In genomic region chr10:122980209-122981065, GRCh38 we compare ENCODE assay signal across 8 cellular contexts. TPM values are rescaled to one million over a fixed set of nuclear protein-coding genes. Genes with fewer than 3 reads are reported as not detected.
DNase-seq lines count a peak whose midpoint lies in the region; ATAC-seq and TF ChIP-seq lines count a peak whose summit lies in the region.

Gene PSTK (plus strand): TSS chr10:122980401. CDS start chr10:122980480, 79 bp downstream.

- no peaks in the 10 kb centered on the region for H3K4me1 ChIP-seq in BE2C

- ATAC-seq in HG03432 (IDR thresholded peaks at IDR 0.05; ENCODE audit: unreplicated experiment): peak; percentile 97

- TF ChIP-seq POLR2A in GM19193 (IDR thresholded peaks at IDR 0.05; ENCODE audit: extremely low read depth, insufficient read depth, insufficient read length): peak; percentile 87

- TF ChIP-seq CTCF in BE2C (IDR thresholded peaks at IDR 0.05; ENCODE audit: low read depth, low read length) (peak; percentile 80), kidney epithelial cell (IDR thresholded peaks at IDR 0.05; ENCODE audit: insufficient read depth, low read length, poor library complexity, severe bottlenecking) (peak; percentile 97)

- H3K27me3 ChIP-seq in BE2C (no peaks in the 10 kb centered on the region), kidney epithelial cell (ENCODE audit: control insufficient read depth, insufficient read depth, low read length) (no peaks in the 10 kb centered on the region)

- H3K4me3 ChIP-seq in BE2C (ENCODE audit: low read depth, low read length) (peak within 1 kb of the TSS; percentile 72), kidney epithelial cell (ENCODE audit: low read depth, low read length) (peak within 1 kb of the TSS; percentile 67)

- no peaks in the 10 kb centered on the region for H3K9me3 ChIP-seq in BE2C

- DNase-seq in BE2C (peak; percentile 90), NCI-H446 treated with DMSO at 0.1 percent for 48 hours (lab: John Stamatoyannopoulos, UW) (peak; percentile 71), cerebellum (ENCODE audit: low spot score) (peak; percentile 96), kidney epithelial cell (ENCODE audit: low read depth) (peak; percentile 54)
- peak; percentile 79 for DNase-seq in activated CD4-positive, alpha-beta T cell treated with anti-CD3 and anti-CD28 coated beads for 1 hour
- DNase-seq in stimulated activated CD4-positive, alpha-beta T cell treated with anti-CD3 and anti-CD28 coated beads, Interleukin-15, amount 100 ng/mL, for 24 hours: peak; percentile 92

- H3K36me3 ChIP-seq in BE2C (no peaks in the 10 kb centered on the region; the same call in 1 of the 2 replicates), kidney epithelial cell (ENCODE audit: control insufficient read depth, insufficient read depth, low read length) (no peaks in the 10 kb centered on the region)

RNA-seq across cellular contexts. Expression of gene PSTK, which starts in this region (rescaled TPM):
- 14.9 TPM for polyA plus RNA-seq in BE2C (2012; ENCODE audit: insufficient read depth, insufficient read length, low read depth)
- total RNA-seq in cerebellum: 8.4 TPM
- 6.0 and 11.4 TPM in 2 replicates for total RNA-seq in kidney epithelial cell

Comparison
In these comparisons a context has a peak if more than half of its experiments do, and no peak if none do; other contexts are left out.
1. Peak in every context shown above with its lines: DNase-seq, ATAC-seq and H3K4me3 ChIP-seq.